8 cellular contexts compared by ENCODE assay signal in genomic region chr2:68908392-68908970, GRCh38. TPM values are rescaled to one million over a fixed set of nuclear protein-coding genes. Genes with fewer than 3 reads are reported as not detected.
DNase-seq lines count a peak whose midpoint lies in the region; ATAC-seq and TF ChIP-seq lines count a peak whose summit lies in the region.

No MANE protein-coding gene starts in this region.

- H3K4me3 ChIP-seq in IMR-90 (ENCODE audit: insufficient read depth, low read depth, low read length): no peak overlapping the region
- no peak overlapping the region for H3K4me3 ChIP-seq in left ventricle myocardium inferior

- H3K14ac ChIP-seq in IMR-90 (replicated peaks; ENCODE audit: low read depth, low read length): peak overlapping the region; percentile 82

- peak overlapping the region; percentile 97 for H2AK5ac ChIP-seq in IMR-90 (ENCODE audit: low read depth, low read length)

- H3K4me1 ChIP-seq in IMR-90 (ENCODE audit: control insufficient read depth, insufficient read depth, low read length): peaks cover 10% of the 10 kb centered on the region
- peaks cover 12% of the 10 kb centered on the region for H3K4me1 ChIP-seq in left ventricle myocardium inferior

- H4K8ac ChIP-seq in IMR-90 (ENCODE audit: low read depth in 2 of 2, low read length in 2 of 2): peak overlapping the region; percentile 79 to 85

- peaks cover 32% of the 10 kb centered on the region for H3K4me1 Mint-ChIP-seq in activated T-helper 2 cell treated with anti-CD3 and anti-CD28 coated beads, Interferon-gamma antibody, Interleukin-2, Interleukin-4, amounts not matched to agents 10 μg/mL and 5 μg/mL and 100 μg/mL, durations not matched to agents 14 hours and 24 hours and 36 hours (ENCODE audit: low read depth)

- peak overlapping the region; percentile 90 for H2BK20ac ChIP-seq in IMR-90 (ENCODE audit: low read depth, low read length)

- H3K23ac ChIP-seq in IMR-90 (ENCODE audit: low read depth, low read length): peak overlapping the region; percentile 22; the same call in 1 of the 2 replicates

- dilution Hi-C loops in IMR-90 (cut with HindIII; ENCODE audit: low sequenced_read_pairs, unreplicated experiment): no loop called here

- no peaks in the 10 kb centered on the region for H3K79me1 ChIP-seq in IMR-90 (ENCODE audit: low read depth in 1 of 2, low read length in 2 of 2)

- H3K4me3 Mint-ChIP-seq in activated T-helper 2 cell treated with anti-CD3 and anti-CD28 coated beads, Interferon-gamma antibody, Interleukin-2, Interleukin-4, amounts not matched to agents 10 μg/mL and 5 μg/mL and 100 μg/mL, durations not matched to agents 14 hours and 24 hours and 36 hours (ENCODE audit: low read depth): peak overlapping the region; percentile 1

- H3K18ac ChIP-seq in IMR-90 (ENCODE audit: low read depth, low read length): peak overlapping the region; percentile 74

- ATAC-seq in GM21619 (IDR thresholded peaks at IDR 0.05; ENCODE audit: unreplicated experiment) (peak; percentile 97), IMR-90 (ENCODE audit: low read depth) (peak; percentile 72)

- peak overlapping the region; percentile 64 for H2BK5ac ChIP-seq in IMR-90 (ENCODE audit: low read depth, low read length, poor library complexity, severe bottlenecking)

- H3K9me1 ChIP-seq in IMR-90 (ENCODE audit: insufficient read depth, low read length): peaks cover 6% of the 10 kb centered on the region; the same call in 1 of the 2 replicates

- H3K36me3 Mint-ChIP-seq in activated T-helper 2 cell treated with anti-CD3 and anti-CD28 coated beads, Interferon-gamma antibody, Interleukin-2, Interleukin-4, amounts not matched to agents 10 μg/mL and 5 μg/mL and 100 μg/mL, durations not matched to agents 14 hours and 24 hours and 36 hours (ENCODE audit: low read depth): peaks cover 10% of the 10 kb centered on the region

- no peak for TF ChIP-seq RAD21 in IMR-90 (IDR thresholded peaks at IDR 0.05; ENCODE audit: low read length)

- no peak overlapping the region for H3K4me2 ChIP-seq in IMR-90 (ENCODE audit: low read depth, low read length)

- H3K36me3 ChIP-seq in IMR-90 (ENCODE audit: control insufficient read depth, insufficient read depth, low read length) (no peaks in the 10 kb centered on the region), left ventricle myocardium inferior (no peaks in the 10 kb centered on the region)

- H4K91ac ChIP-seq in IMR-90 (ENCODE audit: insufficient read depth, low read depth, low read length): peak overlapping the region; percentile 89

- intact Hi-C loops in IMR-90 (cut with micrococcal nuclease) (loop anchor here (5.0 kb wide), 1 partner anchor 51 kb away; no protein-coding TSS in a partner anchor), left ventricle myocardium inferior (cut with micrococcal nuclease) (loop anchor here (5.0 kb wide), 2 partner anchors 156 to 201 kb away; no protein-coding TSS in a partner anchor)
- intact Hi-C loops in activated T-helper 2 cell treated with anti-CD3 and anti-CD28 coated beads, Interferon-gamma antibody, Interleukin-2, Interleukin-4, amounts not matched to agents 10 μg/mL and 5 μg/mL and 100 μg/mL, durations not matched to agents 14 hours and 24 hours and 36 hours (cut with micrococcal nuclease): loop anchor here (1.0 kb wide), 1 partner anchor 191 kb away; no protein-coding TSS in a partner anchor

- peak overlapping the region; percentile 79 for H3K27ac Mint-ChIP-seq in activated T-helper 2 cell treated with anti-CD3 and anti-CD28 coated beads, Interferon-gamma antibody, Interleukin-2, Interleukin-4, amounts not matched to agents 10 μg/mL and 5 μg/mL and 100 μg/mL, durations not matched to agents 14 hours and 24 hours and 36 hours

- TF ChIP-seq POLR2A in IMR-90 (IDR thresholded peaks at IDR 0.05; ENCODE audit: low read depth, low read length): no peak

- in situ Hi-C loops in IMR-90 (cut with MboI; ENCODE audit: low sequenced_read_pairs): no loop called here

- H3K4ac ChIP-seq in IMR-90 (ENCODE audit: low read depth, low read length): peak overlapping the region; percentile 84

- no TSS peak for BruUV-seq in IMR-90 (replicated peaks; lab: Mats Ljungman, UMichigan)

- peak overlapping the region; percentile 79 for H2AFZ ChIP-seq in IMR-90 (replicated peaks; ENCODE audit: low read length, poor library complexity)

- H4K5ac ChIP-seq in IMR-90 (ENCODE audit: low read depth, low read length): peak overlapping the region; percentile 9

- peak overlapping the region; percentile 31; the same call in 1 of the 2 replicates for H3K27ac ChIP-seq in IMR-90 (ENCODE audit: insufficient read depth, low read length)
- H3K27ac ChIP-seq in left ventricle myocardium inferior (replicated peaks): no peak overlapping the region

- no peaks in the 10 kb centered on the region for H3K27me3 ChIP-seq in IMR-90 (ENCODE audit: control insufficient read depth, insufficient read depth, low read length)
- peaks cover 16% of the 10 kb centered on the region for H3K27me3 ChIP-seq in left ventricle myocardium inferior (ENCODE audit: low read depth)

- POLR2A ChIA-PET in IMR-90 (lab: Charles Lee; ENCODE audit: unreplicated experiment): no interaction called here

- H2AK9ac ChIP-seq in IMR-90 (replicated peaks; ENCODE audit: low read depth, low read length, poor library complexity): peak overlapping the region; percentile 73

- WGBS in IMR-90 (ENCODE audit: extremely low coverage in 2 of 2, insufficient read length in 1 of 2), 2 experiments: 53% methylated on average over 3 of the region's 5 CpGs; no CpG with 5 or more reads in 1 of the 2 experiments

- no peaks in the 10 kb centered on the region for H4K20me1 ChIP-seq in IMR-90 (ENCODE audit: insufficient read depth, low read length)

- H2BK120ac ChIP-seq in IMR-90 (ENCODE audit: low read depth, low read length): peak overlapping the region; percentile 95

- DNase-seq in DMS79 (lab: John Stamatoyannopoulos, UW) (peak; percentile 55), IMR-90 (peak; percentile 93), RPMI8226 (peak; percentile 97), left ventricle myocardium inferior (peak; percentile 56), midbrain (lab: John Stamatoyannopoulos, UW) (no peak)
- DNase-seq in activated T-helper 2 cell treated with anti-CD3 and anti-CD28 coated beads, Interferon-gamma antibody, Interleukin-2, Interleukin-4, amounts not matched to agents 10 μg/mL and 5 μg/mL and 100 μg/mL, durations not matched to agents 14 hours and 24 hours and 36 hours (ENCODE audit: low spot score): peak; percentile 80
- peak; percentile 78 to 80 for DNase-seq in stimulated activated CD4-positive, alpha-beta T cell treated with anti-CD3 and anti-CD28 coated beads, Interleukin-15, amount 100 ng/mL, for 48 hours (ENCODE audit: low read depth in 2 of 2)

- H3K9me3 Mint-ChIP-seq in activated T-helper 2 cell treated with anti-CD3 and anti-CD28 coated beads, Interferon-gamma antibody, Interleukin-2, Interleukin-4, amounts not matched to agents 10 μg/mL and 5 μg/mL and 100 μg/mL, durations not matched to agents 14 hours and 24 hours and 36 hours: peaks cover 15% of the 10 kb centered on the region

- TF ChIP-seq CTCF in IMR-90 (conservative IDR thresholded peaks at IDR 0.05; ENCODE audit: low read depth, low read length): no peak
- no peak for TF ChIP-seq CTCF in left ventricle myocardium inferior (IDR thresholded peaks at IDR 0.05; ENCODE audit: borderline replicate concordance)

- H3K9me3 ChIP-seq in IMR-90 (ENCODE audit: control insufficient read depth, insufficient read depth, low read length) (no peaks in the 10 kb centered on the region), left ventricle myocardium inferior (replicated peaks) (peaks cover 10% of the 10 kb centered on the region)

- CTCF ChIA-PET in IMR-90 (lab: Yijun Ruan, JAX): interaction anchor here (0.6 to 2.8 kb wide), 3 partner anchors 13 to 314 kb away, joined by 3 to 13 read pairs (median 4); no protein-coding TSS in a partner anchor

- peaks cover 3% of the 10 kb centered on the region for H3K27me3 Mint-ChIP-seq in activated T-helper 2 cell treated with anti-CD3 and anti-CD28 coated beads, Interferon-gamma antibody, Interleukin-2, Interleukin-4, amounts not matched to agents 10 μg/mL and 5 μg/mL and 100 μg/mL, durations not matched to agents 14 hours and 24 hours and 36 hours (ENCODE audit: low read depth)

- H3K9ac ChIP-seq in IMR-90 (ENCODE audit: low read depth, low read length): no peak overlapping the region

- H3K56ac ChIP-seq in IMR-90 (ENCODE audit: extremely low read depth, insufficient read depth, low read length): no peak overlapping the region

- peak overlapping the region; percentile 92; the same call in 2 of the 3 replicates for H2BK15ac ChIP-seq in IMR-90 (ENCODE audit: low read depth, low read length)

TF ChIP-seq in IMR-90, 13 proteins besides CTCF, POLR2A, EP300 and RAD21 (continues in another document):
- TF ChIP-seq MAFK (IDR thresholded peaks at IDR 0.05; ENCODE audit: low read depth, low read length): peak; percentile 58
- TF ChIP-seq FOS (IDR thresholded peaks at IDR 0.05; ENCODE audit: low read depth, low read length): no peak
- no peak for TF ChIP-seq SMC3 (IDR thresholded peaks at IDR 0.05; ENCODE audit: low read depth, low read length)
- no peak for TF ChIP-seq ELK1 (IDR thresholded peaks at IDR 0.05; ENCODE audit: borderline replicate concordance, low read depth, low read length)
- no peak for TF ChIP-seq CEBPB (IDR thresholded peaks at IDR 0.05; ENCODE audit: low read depth, low read length)

RNA-seq across cellular contexts. Expression of gene BMP10, which starts 37.3 kb away (rescaled TPM):
- total RNA-seq in IMR-90 (2012; rRNA removed): not detected in 2 replicates
- polyA plus RNA-seq in IMR-90 (2012; rRNA removed): not detected in 2 replicates
- not detected in 2 replicates for polyA plus RNA-seq in IMR-90 (2012; cell fraction: cytosol; rRNA removed)
- polyA plus RNA-seq in IMR-90 (2012; cell fraction: nucleus; rRNA removed; ENCODE audit: low replicate concordance): not detected in 2 replicates
- not detected in 2 replicates for total RNA-seq in activated T-helper 2 cell treated with anti-CD3 and anti-CD28 coated beads, Interferon-gamma antibody, Interleukin-2, Interleukin-4, amounts not matched to agents 10 μg/mL and 5 μg/mL and 100 μg/mL, durations not matched to agents 14 hours and 24 hours and 36 hours
- total RNA-seq in left ventricle myocardium inferior: 0.19 TPM

RNA-seq across cellular contexts. Expression of gene GKN2, which starts 44.2 kb away (rescaled TPM):
- total RNA-seq in IMR-90 (2012; rRNA removed): not detected in 2 replicates
- polyA plus RNA-seq in IMR-90 (2012; rRNA removed): not detected in 2 replicates
- not detected in 2 replicates for polyA plus RNA-seq in IMR-90 (2012; cell fraction: cytosol; rRNA removed)
- polyA plus RNA-seq in IMR-90 (2012; cell fraction: nucleus; rRNA removed; ENCODE audit: low replicate concordance): not detected in 2 replicates
- total RNA-seq in activated T-helper 2 cell treated with anti-CD3 and anti-CD28 coated beads, Interferon-gamma antibody, Interleukin-2, Interleukin-4, amounts not matched to agents 10 μg/mL and 5 μg/mL and 100 μg/mL, durations not matched to agents 14 hours and 24 hours and 36 hours: not detected in 2 replicates
- not detected for total RNA-seq in left ventricle myocardium inferior
